17 cellular contexts compared by ENCODE assay signal in genomic region chr3:118810499-118811035, GRCh38.
A peak's percentile ranks its signal among the peaks of the same experiment; 100 is the strongest.
DNase-seq lines count a peak whose midpoint lies in the region; ATAC-seq and TF ChIP-seq lines count a peak whose summit lies in the region.
"Had no signal": no experiment of that assay in that cellular context is flagged by ENCODE, and none has a peak within 500 bp of the region (broad histone marks: within the 10 kb centered on the region; RNA-seq: fewer than 3 reads in every experiment).

No MANE protein-coding gene starts in this region.

- H3K27ac ChIP-seq in smooth muscle cell (ENCODE audit: low read depth), result no peak overlapping the region
- H3K27ac ChIP-seq: SJSA1, tibial artery had no signal

- no peaks in the 10 kb centered on the region for H3F3A ChIP-seq in smooth muscle cell (ENCODE audit: low read depth)

- no peaks in the 10 kb centered on the region for H3K36me3 ChIP-seq in smooth muscle cell (ENCODE audit: low read depth)
- H3K36me3 ChIP-seq: SJSA1, tibial artery had no signal

- no peaks in the 10 kb centered on the region for H3K79me2 ChIP-seq in smooth muscle cell (ENCODE audit: low read depth)

- no peaks in the 10 kb centered on the region for H3K4me1 ChIP-seq in smooth muscle cell (ENCODE audit: low read depth)
- H3K4me1 ChIP-seq: SJSA1, tibial artery had no signal

- H3K9me3 ChIP-seq in smooth muscle cell (replicated peaks; ENCODE audit: low read depth), result no peaks in the 10 kb centered on the region
- H3K9me3 ChIP-seq: SJSA1, tibial artery had no signal

- H2AFZ ChIP-seq in smooth muscle cell (ENCODE audit: low read depth), result no peak overlapping the region

- 92% methylated on average over 10 of the region's 10 CpGs for WGBS in smooth muscle cell (ENCODE audit: low lambda C conversion rate)

- peak; percentile 53 for DNase-seq in Daoy (ENCODE audit: low read depth)
- no peak for DNase-seq in activated CD8-positive, alpha-beta memory T cell treated with anti-CD3 and anti-CD28 coated beads, Interleukin-2, amount 50 U/mL, for 4 hours
- no peak for DNase-seq in smooth muscle cell (lab: John Stamatoyannopoulos, UW; ENCODE audit: unreplicated experiment)
- DNase-seq in cortex of kidney (lab: John Stamatoyannopoulos, UW), result no peak
- DNase-seq: activated CD4-positive, alpha-beta T cell treated with anti-CD3 and anti-CD28 coated beads for 4 hours; activated naive CD4-positive, alpha-beta T cell treated with anti-CD3 and anti-CD28 coated beads for 36 hours; EL; immature natural killer cell; NCI-H1417 treated with DMSO at 0.1 percent for 48 hours; NCI-H748 treated with DMSO at 0.1 percent for 48 hours; right cardiac atrium; tibial artery had no signal

- no peaks in the 10 kb centered on the region for H3K27me3 ChIP-seq in smooth muscle cell (ENCODE audit: low read depth)
- H3K27me3 ChIP-seq: SJSA1, tibial artery had no signal

- no peak for TF ChIP-seq CTCF in smooth muscle cell (IDR thresholded peaks at IDR 0.05; ENCODE audit: borderline replicate concordance, insufficient read depth, poor library complexity, severe bottlenecking)

- H4K20me1 ChIP-seq in smooth muscle cell (ENCODE audit: low read depth), result no peaks in the 10 kb centered on the region

- no peak overlapping the region for H3K9ac ChIP-seq in smooth muscle cell (ENCODE audit: low read depth)

- H3K4me3 ChIP-seq in smooth muscle cell, result no peak overlapping the region
- H3K4me3 ChIP-seq: SJSA1, tibial artery had no signal

- ATAC-seq in GM19023 (IDR thresholded peaks at IDR 0.05; ENCODE audit: unreplicated experiment) (peak; percentile 0), HG02642 (IDR thresholded peaks at IDR 0.05; ENCODE audit: poor library complexity, unreplicated experiment) (peak; percentile 18), HG03520 (IDR thresholded peaks at IDR 0.05; ENCODE audit: unreplicated experiment) (peak; percentile 31), SK-N-SH treated with all-trans-retinoic acid at 6 μM for 48 hours (no peak)
- ATAC-seq: right cardiac atrium had no signal

- no peak overlapping the region for H3K4me2 ChIP-seq in smooth muscle cell

TF ChIP-seq in SK-N-SH treated with all-trans-retinoic acid at 6 μM for 48 hours, 23 proteins besides CTCF, POLR2A, EP300 and RAD21:
- TF ChIP-seq ZFP30 (CRISPR knock-in tag; IDR thresholded peaks at IDR 0.05) (no peak), GLIS3 (CRISPR knock-in tag; IDR thresholded peaks at IDR 0.05) (no peak), ZNF565 (CRISPR knock-in tag; conservative IDR thresholded peaks at IDR 0.05; ENCODE audit: low read depth) (no peak), OSR1 (CRISPR knock-in tag; IDR thresholded peaks at IDR 0.05) (no peak), TSHZ2 (CRISPR knock-in tag; IDR thresholded peaks at IDR 0.05) (no peak), PATZ1 (CRISPR knock-in tag; IDR thresholded peaks at IDR 0.05; ENCODE audit: borderline replicate concordance) (no peak), ISL1 (CRISPR knock-in tag; IDR thresholded peaks at IDR 0.05) (no peak), TCF4 (CRISPR knock-in tag; IDR thresholded peaks at IDR 0.05; ENCODE audit: borderline replicate concordance) (no peak), CSRNP3 (CRISPR knock-in tag; IDR thresholded peaks at IDR 0.05) (no peak), ZFP3 (CRISPR knock-in tag; IDR thresholded peaks at IDR 0.05) (no peak), TOX (CRISPR knock-in tag; IDR thresholded peaks at IDR 0.05; ENCODE audit: borderline replicate concordance) (no peak), ESRRG (CRISPR knock-in tag; IDR thresholded peaks at IDR 0.05) (no peak), ARNTL (CRISPR knock-in tag; IDR thresholded peaks at IDR 0.05; ENCODE audit: borderline replicate concordance, low read depth) (no peak), ZC3H10 (CRISPR knock-in tag; IDR thresholded peaks at IDR 0.05) (no peak)
- TF ChIP-seq, protein P1, sequence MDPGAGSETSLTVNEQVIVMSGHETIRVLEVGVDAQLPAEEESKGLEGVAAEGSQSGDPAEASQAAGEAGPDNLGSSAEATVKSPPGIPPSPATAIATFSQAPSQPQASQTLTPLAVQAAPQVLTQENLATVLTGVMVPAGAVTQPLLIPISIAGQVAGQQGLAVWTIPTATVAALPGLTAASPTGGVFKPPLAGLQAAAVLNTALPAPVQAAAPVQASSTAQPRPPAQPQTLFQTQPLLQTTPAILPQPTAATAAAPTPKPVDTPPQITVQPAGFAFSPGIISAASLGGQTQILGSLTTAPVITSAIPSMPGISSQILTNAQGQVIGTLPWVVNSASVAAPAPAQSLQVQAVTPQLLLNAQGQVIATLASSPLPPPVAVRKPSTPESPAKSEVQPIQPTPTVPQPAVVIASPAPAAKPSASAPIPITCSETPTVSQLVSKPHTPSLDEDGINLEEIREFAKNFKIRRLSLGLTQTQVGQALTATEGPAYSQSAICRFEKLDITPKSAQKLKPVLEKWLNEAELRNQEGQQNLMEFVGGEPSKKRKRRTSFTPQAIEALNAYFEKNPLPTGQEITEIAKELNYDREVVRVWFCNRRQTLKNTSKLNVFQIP (CRISPR knock-in tag; IDR thresholded peaks at IDR 0.05; ENCODE audit: borderline replicate concordance, low read depth), result no peak
